ENCODE assay signal across 20 cellular contexts in genomic region chr19:2723747-2724146, GRCh38. TPM values are rescaled to one million over a fixed set of nuclear protein-coding genes. Genes with fewer than 3 reads are reported as not detected.
DNase-seq lines count a peak whose midpoint lies in the region; ATAC-seq and TF ChIP-seq lines count a peak whose summit lies in the region.
"Had no signal": no experiment of that assay in that cellular context is flagged by ENCODE, and none has a peak within 500 bp of the region (broad histone marks: within the 10 kb centered on the region; RNA-seq: fewer than 3 reads in every experiment).

No MANE protein-coding gene starts in this region.

- peaks cover 0 to 47% (median 20%) of the 10 kb centered on the region in 3 donors for H3K4me1 ChIP-seq in gastroesophageal sphincter
- H3K4me1 ChIP-seq in testis: peaks cover 36% of the 10 kb centered on the region

- H3K27ac ChIP-seq in gastroesophageal sphincter (peak overlapping the region; percentile 31 to 86 (median 83)), testis (peak overlapping the region; percentile 74 to 82)
- H3K27ac ChIP-seq: epithelial cell of prostate, lower lobe of right lung, pancreas, upper lobe of left lung, VCaP had no signal

- H3K9me3 ChIP-seq in gastroesophageal sphincter (no peaks in the 10 kb centered on the region), testis (no peaks in the 10 kb centered on the region)
- H3K9me3 ChIP-seq: body of pancreas, lower lobe of right lung, pancreas, upper lobe of left lung had no signal

- TF ChIP-seq CTCF in gastroesophageal sphincter (IDR thresholded peaks at IDR 0.05) (no peak), testis (IDR thresholded peaks at IDR 0.05) (no peak)

- no peak overlapping the region for H3K4me3 ChIP-seq in gastroesophageal sphincter
- no peak overlapping the region for H3K4me3 ChIP-seq in testis
- H3K4me3 ChIP-seq: body of pancreas, lower lobe of right lung, pancreas, upper lobe of left lung had no signal

- DNase-seq in Right ventricle myocardium superior: peak; percentile 33
- no peak for DNase-seq in Right ventricle myocardium inferior (ENCODE audit: missing footprints)
- peak; percentile 46 for DNase-seq in testis
- no peak for DNase-seq in activated effector memory CD4-positive, alpha-beta T cell treated with Interleukin-2 at 50 U/mL for 16 hours
- DNase-seq: 8988T; activated CD4-positive, alpha-beta T cell treated with anti-CD3 and anti-CD28 coated beads, Interleukin-2, amount 50 U/mL, for 48 hours; activated naive CD4-positive, alpha-beta T cell treated with anti-CD3 and anti-CD28 coated beads, Interleukin-2, amount 50 U/mL, for 16 hours; activated T-cell treated with anti-CD3 and anti-CD28 coated beads, Interleukin-2, amount 50 U/mL, for 24 hours; MM.1S; NCI-H187 had no signal

- H3K27me3 ChIP-seq in gastroesophageal sphincter: peaks cover 70% of the 10 kb centered on the region
- no peaks in the 10 kb centered on the region for H3K27me3 ChIP-seq in testis
- H3K27me3 ChIP-seq: body of pancreas, pancreas had no signal

- ATAC-seq in Right ventricle myocardium superior (ENCODE audit: poor library complexity) (no peak), Right ventricle myocardium inferior (no peak), gastroesophageal sphincter (no peak), GM21515 (IDR thresholded peaks at IDR 0.05; ENCODE audit: unreplicated experiment) (no peak)
- ATAC-seq: stimulated activated effector memory CD8-positive, alpha-beta T cell treated with anti-CD3 and anti-CD28 coated beads, Interleukin-12 subunit alpha, Interleukin-12 subunit beta, amount 100 ng/mL, for 72 hours had no signal

- no peak for TF ChIP-seq EP300 in gastroesophageal sphincter (IDR thresholded peaks at IDR 0.05)

- intact Hi-C loops in Right ventricle myocardium superior (cut with DNase I): no loop called here
- intact Hi-C loops in Right ventricle myocardium inferior (cut with DNase I): no loop called here
- intact Hi-C loops in testis (cut with DNase I; ENCODE audit: low total_unique reads): no loop called here

- WGBS in gastroesophageal sphincter (ENCODE audit: low coverage in 1 of 2), 2 donors: no CpG with 5 or more reads among the region's 14 CpGs
- WGBS in testis, 2 donors: 55 to 70% methylated on average over 7 to 14 of the region's 14 CpGs

- TF ChIP-seq POLR2A in gastroesophageal sphincter (IDR thresholded peaks at IDR 0.05): no peak
- no peak for TF ChIP-seq POLR2A in testis (IDR thresholded peaks at IDR 0.05)

- no peaks in the 10 kb centered on the region for H3K36me3 ChIP-seq in gastroesophageal sphincter
- H3K36me3 ChIP-seq in testis (ENCODE audit: low read depth, missing control alignments): no peaks in the 10 kb centered on the region
- H3K36me3 ChIP-seq: lower lobe of right lung, pancreas, upper lobe of left lung had no signal

RNA-seq across cellular contexts. Expression of gene DIRAS1, which starts 2.6 kb away (rescaled TPM):
- 216 TPM for total RNA-seq in Right ventricle myocardium superior
- 200 TPM for total RNA-seq in Right ventricle myocardium inferior
- 10 to 100 TPM in 3 of 4 donors, 1 to 10 TPM in 1; 4.7 to 25.8 (median 11.7) TPM for total RNA-seq in gastroesophageal sphincter
- total RNA-seq in testis: 10 to 100 TPM; 22.5 to 33.1 TPM
- 8.1 TPM for polyA plus RNA-seq in testis (ENCODE audit: insufficient read depth, low read depth, low replicate concordance)

RNA-seq across cellular contexts. Expression of gene SLC39A3, which starts 16.1 kb away (rescaled TPM):
- total RNA-seq in Right ventricle myocardium superior (20.2 TPM), Right ventricle myocardium inferior (24.5 TPM), gastroesophageal sphincter (10 to 100 TPM; 26.3 to 42.7 (median 30.7) TPM), testis (100 to 1,000 TPM; 126 to 160 TPM)
- polyA plus RNA-seq in testis (ENCODE audit: insufficient read depth, low read depth, low replicate concordance): 198 TPM

RNA-seq across cellular contexts. Expression of gene GNG7, which starts 21.3 kb away (rescaled TPM):
- total RNA-seq in Right ventricle myocardium superior: 35.2 TPM
- 26.7 TPM for total RNA-seq in Right ventricle myocardium inferior
- total RNA-seq in gastroesophageal sphincter: 10 to 100 TPM in 2 of 4 donors, 1 to 10 TPM in 2; 4.7 to 15.6 (median 9.2) TPM
- total RNA-seq in testis: 10 to 100 TPM; 25.3 to 38.7 TPM
- 16.9 TPM for polyA plus RNA-seq in testis (ENCODE audit: insufficient read depth, low read depth, low replicate concordance)
- total RNA-seq: myocyte had no signal

RNA-seq across cellular contexts. Expression of gene SGTA, which starts 59.3 kb away (rescaled TPM):
- total RNA-seq in Right ventricle myocardium superior (56.6 TPM), Right ventricle myocardium inferior (64.3 TPM), gastroesophageal sphincter (10 to 100 TPM; 45.3 to 65.5 (median 47.2) TPM), testis (100 to 1,000 TPM in 1 of 2 donors, 10 to 100 TPM in 1; 93.9 to 100 TPM)
- polyA plus RNA-seq in testis (ENCODE audit: insufficient read depth, low read depth, low replicate concordance): 99.6 TPM

Comparison
In these comparisons a context has a peak if more than half of its experiments do, and no peak if none do; other contexts are left out.
1. DNase-seq: peak in Right ventricle myocardium superior (single experiment) and testis (single experiment); none in Right ventricle myocardium inferior (single experiment) and activated effector memory CD4-positive, alpha-beta T cell treated with Interleukin-2 at 50 U/mL for 16 hours (single experiment).